ENCODE assay signal across 1 cellular context in the genomic region with DNA sequence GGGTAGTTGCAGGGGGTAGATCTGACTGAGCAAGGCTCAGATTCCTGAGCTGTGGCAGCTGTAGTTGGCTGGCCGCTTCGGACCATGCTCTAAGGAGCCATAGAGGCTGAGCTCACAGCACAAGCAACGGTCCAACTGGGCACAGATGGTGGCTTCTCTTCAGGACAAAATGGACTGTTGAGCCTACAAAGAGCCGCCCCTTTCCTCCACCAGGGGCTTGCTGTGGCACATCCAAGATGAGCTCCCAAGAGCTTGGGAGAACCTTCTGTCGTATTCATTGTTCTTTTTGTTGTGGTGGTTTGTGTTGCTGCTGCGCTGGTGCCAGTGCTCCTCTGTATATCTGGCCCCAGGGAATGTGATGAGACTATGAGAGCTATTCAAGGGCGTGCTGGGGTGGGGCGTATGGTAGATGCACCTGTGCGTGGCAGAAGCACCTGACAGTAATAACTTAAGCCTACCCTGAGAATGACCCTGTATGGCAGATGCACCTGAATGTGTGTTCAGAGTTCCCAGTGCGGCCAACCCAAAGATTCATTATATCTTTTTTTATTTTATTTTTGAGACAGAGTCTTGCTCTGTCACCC.
TF ChIP-seq lines count a peak whose summit lies in the region.

No MANE protein-coding gene starts in this region.

TF ChIP-seq in GM23338, 12 proteins besides CTCF, POLR2A, EP300 and RAD21 (continued from another document):
- TF ChIP-seq, protein P1, sequence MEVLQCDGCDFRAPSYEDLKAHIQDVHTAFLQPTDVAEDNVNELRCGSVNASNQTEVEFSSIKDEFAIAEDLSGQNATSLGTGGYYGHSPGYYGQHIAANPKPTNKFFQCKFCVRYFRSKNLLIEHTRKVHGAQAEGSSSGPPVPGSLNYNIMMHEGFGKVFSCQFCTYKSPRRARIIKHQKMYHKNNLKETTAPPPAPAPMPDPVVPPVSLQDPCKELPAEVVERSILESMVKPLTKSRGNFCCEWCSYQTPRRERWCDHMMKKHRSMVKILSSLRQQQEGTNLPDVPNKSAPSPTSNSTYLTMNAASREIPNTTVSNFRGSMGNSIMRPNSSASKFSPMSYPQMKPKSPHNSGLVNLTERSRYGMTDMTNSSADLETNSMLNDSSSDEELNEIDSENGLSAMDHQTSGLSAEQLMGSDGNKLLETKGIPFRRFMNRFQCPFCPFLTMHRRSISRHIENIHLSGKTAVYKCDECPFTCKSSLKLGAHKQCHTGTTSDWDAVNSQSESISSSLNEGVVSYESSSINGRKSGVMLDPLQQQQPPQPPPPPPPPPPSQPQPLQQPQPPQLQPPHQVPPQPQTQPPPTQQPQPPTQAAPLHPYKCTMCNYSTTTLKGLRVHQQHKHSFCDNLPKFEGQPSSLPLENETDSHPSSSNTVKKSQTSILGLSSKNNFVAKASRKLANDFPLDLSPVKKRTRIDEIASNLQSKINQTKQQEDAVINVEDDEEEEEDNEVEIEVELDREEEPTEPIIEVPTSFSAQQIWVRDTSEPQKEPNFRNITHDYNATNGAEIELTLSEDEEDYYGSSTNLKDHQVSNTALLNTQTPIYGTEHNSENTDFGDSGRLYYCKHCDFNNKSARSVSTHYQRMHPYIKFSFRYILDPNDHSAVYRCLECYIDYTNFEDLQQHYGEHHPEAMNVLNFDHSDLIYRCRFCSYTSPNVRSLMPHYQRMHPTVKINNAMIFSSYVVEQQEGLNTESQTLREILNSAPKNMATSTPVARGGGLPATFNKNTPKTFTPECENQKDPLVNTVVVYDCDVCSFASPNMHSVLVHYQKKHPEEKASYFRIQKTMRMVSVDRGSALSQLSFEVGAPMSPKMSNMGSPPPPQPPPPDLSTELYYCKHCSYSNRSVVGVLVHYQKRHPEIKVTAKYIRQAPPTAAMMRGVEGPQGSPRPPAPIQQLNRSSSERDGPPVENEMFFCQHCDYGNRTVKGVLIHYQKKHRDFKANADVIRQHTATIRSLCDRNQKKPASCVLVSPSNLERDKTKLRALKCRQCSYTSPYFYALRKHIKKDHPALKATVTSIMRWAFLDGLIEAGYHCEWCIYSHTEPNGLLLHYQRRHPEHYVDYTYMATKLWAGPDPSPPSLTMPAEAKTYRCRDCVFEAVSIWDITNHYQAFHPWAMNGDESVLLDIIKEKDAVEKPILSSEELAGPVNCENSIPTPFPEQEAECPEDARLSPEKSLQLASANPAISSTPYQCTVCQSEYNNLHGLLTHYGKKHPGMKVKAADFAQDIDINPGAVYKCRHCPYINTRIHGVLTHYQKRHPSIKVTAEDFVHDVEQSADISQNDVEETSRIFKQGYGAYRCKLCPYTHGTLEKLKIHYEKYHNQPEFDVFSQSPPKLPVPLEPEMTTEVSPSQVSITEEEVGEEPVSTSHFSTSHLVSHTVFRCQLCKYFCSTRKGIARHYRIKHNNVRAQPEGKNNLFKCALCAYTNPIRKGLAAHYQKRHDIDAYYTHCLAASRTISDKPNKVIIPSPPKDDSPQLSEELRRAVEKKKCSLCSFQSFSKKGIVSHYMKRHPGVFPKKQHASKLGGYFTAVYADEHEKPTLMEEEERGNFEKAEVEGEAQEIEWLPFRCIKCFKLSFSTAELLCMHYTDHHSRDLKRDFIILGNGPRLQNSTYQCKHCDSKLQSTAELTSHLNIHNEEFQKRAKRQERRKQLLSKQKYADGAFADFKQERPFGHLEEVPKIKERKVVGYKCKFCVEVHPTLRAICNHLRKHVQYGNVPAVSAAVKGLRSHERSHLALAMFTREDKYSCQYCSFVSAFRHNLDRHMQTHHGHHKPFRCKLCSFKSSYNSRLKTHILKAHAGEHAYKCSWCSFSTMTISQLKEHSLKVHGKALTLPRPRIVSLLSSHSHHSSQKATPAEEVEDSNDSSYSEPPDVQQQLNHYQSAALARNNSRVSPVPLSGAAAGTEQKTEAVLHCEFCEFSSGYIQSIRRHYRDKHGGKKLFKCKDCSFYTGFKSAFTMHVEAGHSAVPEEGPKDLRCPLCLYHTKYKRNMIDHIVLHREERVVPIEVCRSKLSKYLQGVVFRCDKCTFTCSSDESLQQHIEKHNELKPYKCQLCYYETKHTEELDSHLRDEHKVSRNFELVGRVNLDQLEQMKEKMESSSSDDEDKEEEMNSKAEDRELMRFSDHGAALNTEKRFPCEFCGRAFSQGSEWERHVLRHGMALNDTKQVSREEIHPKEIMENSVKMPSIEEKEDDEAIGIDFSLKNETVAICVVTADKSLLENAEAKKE (CRISPR knock-in tag; IDR thresholded peaks at IDR 0.05): no peak
- no peak for TF ChIP-seq STAT1 (IDR thresholded peaks at IDR 0.05; ENCODE audit: unreplicated experiment)
- TF ChIP-seq ZNF331 (CRISPR knock-in tag; IDR thresholded peaks at IDR 0.05; ENCODE audit: low read depth): no peak
- no peak for TF ChIP-seq EZH2phosphoT487 (IDR thresholded peaks at IDR 0.05; ENCODE audit: unreplicated experiment)
- TF ChIP-seq, protein P2, sequence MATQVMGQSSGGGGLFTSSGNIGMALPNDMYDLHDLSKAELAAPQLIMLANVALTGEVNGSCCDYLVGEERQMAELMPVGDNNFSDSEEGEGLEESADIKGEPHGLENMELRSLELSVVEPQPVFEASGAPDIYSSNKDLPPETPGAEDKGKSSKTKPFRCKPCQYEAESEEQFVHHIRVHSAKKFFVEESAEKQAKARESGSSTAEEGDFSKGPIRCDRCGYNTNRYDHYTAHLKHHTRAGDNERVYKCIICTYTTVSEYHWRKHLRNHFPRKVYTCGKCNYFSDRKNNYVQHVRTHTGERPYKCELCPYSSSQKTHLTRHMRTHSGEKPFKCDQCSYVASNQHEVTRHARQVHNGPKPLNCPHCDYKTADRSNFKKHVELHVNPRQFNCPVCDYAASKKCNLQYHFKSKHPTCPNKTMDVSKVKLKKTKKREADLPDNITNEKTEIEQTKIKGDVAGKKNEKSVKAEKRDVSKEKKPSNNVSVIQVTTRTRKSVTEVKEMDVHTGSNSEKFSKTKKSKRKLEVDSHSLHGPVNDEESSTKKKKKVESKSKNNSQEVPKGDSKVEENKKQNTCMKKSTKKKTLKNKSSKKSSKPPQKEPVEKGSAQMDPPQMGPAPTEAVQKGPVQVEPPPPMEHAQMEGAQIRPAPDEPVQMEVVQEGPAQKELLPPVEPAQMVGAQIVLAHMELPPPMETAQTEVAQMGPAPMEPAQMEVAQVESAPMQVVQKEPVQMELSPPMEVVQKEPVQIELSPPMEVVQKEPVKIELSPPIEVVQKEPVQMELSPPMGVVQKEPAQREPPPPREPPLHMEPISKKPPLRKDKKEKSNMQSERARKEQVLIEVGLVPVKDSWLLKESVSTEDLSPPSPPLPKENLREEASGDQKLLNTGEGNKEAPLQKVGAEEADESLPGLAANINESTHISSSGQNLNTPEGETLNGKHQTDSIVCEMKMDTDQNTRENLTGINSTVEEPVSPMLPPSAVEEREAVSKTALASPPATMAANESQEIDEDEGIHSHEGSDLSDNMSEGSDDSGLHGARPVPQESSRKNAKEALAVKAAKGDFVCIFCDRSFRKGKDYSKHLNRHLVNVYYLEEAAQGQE (IDR thresholded peaks at IDR 0.05; ENCODE audit: unreplicated experiment): no peak
- TF ChIP-seq ZNF114 (CRISPR knock-in tag; IDR thresholded peaks at IDR 0.05): no peak
- no peak for TF ChIP-seq JUNB (IDR thresholded peaks at IDR 0.05; ENCODE audit: unreplicated experiment)
- TF ChIP-seq, protein P3, sequence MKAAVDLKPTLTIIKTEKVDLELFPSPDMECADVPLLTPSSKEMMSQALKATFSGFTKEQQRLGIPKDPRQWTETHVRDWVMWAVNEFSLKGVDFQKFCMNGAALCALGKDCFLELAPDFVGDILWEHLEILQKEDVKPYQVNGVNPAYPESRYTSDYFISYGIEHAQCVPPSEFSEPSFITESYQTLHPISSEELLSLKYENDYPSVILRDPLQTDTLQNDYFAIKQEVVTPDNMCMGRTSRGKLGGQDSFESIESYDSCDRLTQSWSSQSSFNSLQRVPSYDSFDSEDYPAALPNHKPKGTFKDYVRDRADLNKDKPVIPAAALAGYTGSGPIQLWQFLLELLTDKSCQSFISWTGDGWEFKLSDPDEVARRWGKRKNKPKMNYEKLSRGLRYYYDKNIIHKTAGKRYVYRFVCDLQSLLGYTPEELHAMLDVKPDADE (IDR thresholded peaks at IDR 0.05): no peak
